Comparison of ENCODE assay signal across 1 cellular context in the genomic region with DNA sequence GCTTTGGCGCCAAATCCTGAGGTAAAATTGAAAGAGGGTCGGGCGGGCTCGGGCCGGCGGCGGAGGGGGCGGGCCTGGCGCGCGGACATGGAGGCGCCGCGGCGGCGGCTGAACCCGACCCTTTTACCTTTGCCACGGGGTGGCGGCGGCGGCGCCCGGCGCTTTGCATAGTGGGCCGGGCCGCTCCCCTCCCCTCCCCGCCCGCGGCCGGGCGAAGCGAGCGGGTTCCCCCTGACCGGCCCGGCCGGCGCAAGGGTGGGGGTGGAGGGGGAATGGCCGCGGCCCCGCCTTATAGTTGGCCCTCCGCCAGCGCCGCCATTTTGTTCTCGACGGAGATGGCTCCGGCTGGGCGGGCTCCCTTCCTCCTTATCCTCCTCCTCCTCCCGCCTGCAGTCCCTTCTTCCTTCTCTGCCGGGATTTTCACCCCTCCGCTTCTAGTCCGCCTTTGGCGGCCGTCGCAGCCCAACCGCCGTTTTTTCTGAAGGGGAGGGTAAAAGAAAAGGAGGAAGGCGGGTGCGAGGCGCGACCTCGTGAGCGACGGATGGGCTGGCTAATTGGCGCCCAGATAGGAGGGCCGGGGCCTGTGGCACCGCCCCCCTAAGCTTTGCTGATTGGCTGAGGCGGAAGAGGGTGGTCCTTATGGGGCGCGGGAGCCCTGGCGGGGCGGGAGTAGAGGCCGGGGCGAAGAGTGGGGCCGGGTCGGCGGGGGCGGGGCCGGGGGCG.
A peak's percentile ranks its signal among the peaks of the same experiment; 100 is the strongest.
TF ChIP-seq lines count a peak whose summit lies in the region.

No MANE protein-coding gene starts in this region.

TF ChIP-seq in K562, 482 proteins besides CTCF, POLR2A, EP300 and RAD21 (continued from another document and continues in another):
- TF ChIP-seq, protein P1, sequence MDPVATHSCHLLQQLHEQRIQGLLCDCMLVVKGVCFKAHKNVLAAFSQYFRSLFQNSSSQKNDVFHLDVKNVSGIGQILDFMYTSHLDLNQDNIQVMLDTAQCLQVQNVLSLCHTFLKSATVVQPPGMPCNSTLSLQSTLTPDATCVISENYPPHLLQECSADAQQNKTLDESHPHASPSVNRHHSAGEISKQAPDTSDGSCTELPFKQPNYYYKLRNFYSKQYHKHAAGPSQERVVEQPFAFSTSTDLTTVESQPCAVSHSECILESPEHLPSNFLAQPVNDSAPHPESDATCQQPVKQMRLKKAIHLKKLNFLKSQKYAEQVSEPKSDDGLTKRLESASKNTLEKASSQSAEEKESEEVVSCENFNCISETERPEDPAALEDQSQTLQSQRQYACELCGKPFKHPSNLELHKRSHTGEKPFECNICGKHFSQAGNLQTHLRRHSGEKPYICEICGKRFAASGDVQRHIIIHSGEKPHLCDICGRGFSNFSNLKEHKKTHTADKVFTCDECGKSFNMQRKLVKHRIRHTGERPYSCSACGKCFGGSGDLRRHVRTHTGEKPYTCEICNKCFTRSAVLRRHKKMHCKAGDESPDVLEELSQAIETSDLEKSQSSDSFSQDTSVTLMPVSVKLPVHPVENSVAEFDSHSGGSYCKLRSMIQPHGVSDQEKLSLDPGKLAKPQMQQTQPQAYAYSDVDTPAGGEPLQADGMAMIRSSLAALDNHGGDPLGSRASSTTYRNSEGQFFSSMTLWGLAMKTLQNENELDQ (CRISPR knock-in tag; IDR thresholded peaks at IDR 0.05; ENCODE audit: borderline replicate concordance): no peak
- TF ChIP-seq, protein P2, sequence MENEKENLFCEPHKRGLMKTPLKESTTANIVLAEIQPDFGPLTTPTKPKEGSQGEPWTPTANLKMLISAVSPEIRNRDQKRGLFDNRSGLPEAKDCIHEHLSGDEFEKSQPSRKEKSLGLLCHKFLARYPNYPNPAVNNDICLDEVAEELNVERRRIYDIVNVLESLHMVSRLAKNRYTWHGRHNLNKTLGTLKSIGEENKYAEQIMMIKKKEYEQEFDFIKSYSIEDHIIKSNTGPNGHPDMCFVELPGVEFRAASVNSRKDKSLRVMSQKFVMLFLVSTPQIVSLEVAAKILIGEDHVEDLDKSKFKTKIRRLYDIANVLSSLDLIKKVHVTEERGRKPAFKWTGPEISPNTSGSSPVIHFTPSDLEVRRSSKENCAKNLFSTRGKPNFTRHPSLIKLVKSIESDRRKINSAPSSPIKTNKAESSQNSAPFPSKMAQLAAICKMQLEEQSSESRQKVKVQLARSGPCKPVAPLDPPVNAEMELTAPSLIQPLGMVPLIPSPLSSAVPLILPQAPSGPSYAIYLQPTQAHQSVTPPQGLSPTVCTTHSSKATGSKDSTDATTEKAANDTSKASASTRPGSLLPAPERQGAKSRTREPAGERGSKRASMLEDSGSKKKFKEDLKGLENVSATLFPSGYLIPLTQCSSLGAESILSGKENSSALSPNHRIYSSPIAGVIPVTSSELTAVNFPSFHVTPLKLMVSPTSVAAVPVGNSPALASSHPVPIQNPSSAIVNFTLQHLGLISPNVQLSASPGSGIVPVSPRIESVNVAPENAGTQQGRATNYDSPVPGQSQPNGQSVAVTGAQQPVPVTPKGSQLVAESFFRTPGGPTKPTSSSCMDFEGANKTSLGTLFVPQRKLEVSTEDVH (IDR thresholded peaks at IDR 0.05; ENCODE audit: low read depth, partially characterized antibody): peak; percentile 86
- TF ChIP-seq RBM25 (IDR thresholded peaks at IDR 0.05; ENCODE audit: low read depth, low read length, severe bottlenecking) (peak; percentile 90), GATA2 (CRISPR knock-in tag; IDR thresholded peaks at IDR 0.05) (no peak), MIER1 (IDR thresholded peaks at IDR 0.05; ENCODE audit: low read depth) (no peak), DNMT1 (IDR thresholded peaks at IDR 0.05) (no peak), MEIS2 (IDR thresholded peaks at IDR 0.05; ENCODE audit: partially characterized antibody) (no peak), SUPT5H (IDR thresholded peaks at IDR 0.05) (no peak; the same call in 1 of the 2 replicates), GABPA (tag; conservative IDR thresholded peaks at IDR 0.05; ENCODE audit: low read depth) (peak; percentile 65), BRD9 (IDR thresholded peaks at IDR 0.05; ENCODE audit: low read depth, partially characterized antibody) (no peak), ZFX (CRISPR knock-in tag; IDR thresholded peaks at IDR 0.05) (peak; percentile 10; the same call in 1 of the 2 replicates), RBBP5 (IDR thresholded peaks at IDR 0.05; ENCODE audit: borderline replicate concordance, insufficient read depth, low read length, poor library complexity, severe bottlenecking) (peak; percentile 93), ZNF766 (CRISPR knock-in tag; conservative IDR thresholded peaks at IDR 0.05) (no peak), SPI1 (IDR thresholded peaks at IDR 0.05; ENCODE audit: borderline replicate concordance, low read depth, low read length) (peak; percentile 65; the same call in 1 of the 2 replicates), NR2F6 (CRISPR knock-in tag; IDR thresholded peaks at IDR 0.05) (no peak), CBFA2T2 (conservative IDR thresholded peaks at IDR 0.05) (no peak), ZEB2 (IDR thresholded peaks at IDR 0.05) (no peak), RBM34 (IDR thresholded peaks at IDR 0.05; ENCODE audit: borderline replicate concordance, insufficient read depth, low read length) (no peak), ZNF445 (CRISPR knock-in tag; IDR thresholded peaks at IDR 0.05; ENCODE audit: low read depth) (no peak), MTA2 (IDR thresholded peaks at IDR 0.05; ENCODE audit: low read depth) (no peak), MTA3 (IDR thresholded peaks at IDR 0.05; ENCODE audit: borderline replicate concordance) (peak; percentile 38; the same call in 1 of the 2 replicates), HNRNPLL (IDR thresholded peaks at IDR 0.05; ENCODE audit: low read depth, low read length, poor library complexity, severe bottlenecking) (peak; percentile 73), TSC22D4 (tag; IDR thresholded peaks at IDR 0.05) (no peak), MAFK (IDR thresholded peaks at IDR 0.05; ENCODE audit: low read length) (0 out of 2 replicates have a peak, but pooled peaks have one; percentile 0), POLR2H (tag; IDR thresholded peaks at IDR 0.05; ENCODE audit: low read depth) (peak; percentile 24), L3MBTL2 (IDR thresholded peaks at IDR 0.05) (peak; percentile 90), TOE1 (IDR thresholded peaks at IDR 0.05; ENCODE audit: borderline replicate concordance) (peak; percentile 83; the same call in 1 of the 2 replicates), TOE1 (CRISPR knock-in tag; IDR thresholded peaks at IDR 0.05; ENCODE audit: borderline replicate concordance, low read depth) (no peak), MEF2A (IDR thresholded peaks at IDR 0.05; ENCODE audit: control insufficient read depth, low read depth, low read length) (no peak), EGR1 (conservative IDR thresholded peaks at IDR 0.05) (peak; percentile 60), SOX6 (IDR thresholded peaks at IDR 0.05) (peak; percentile 44; the same call in 1 of the 2 replicates), E2F3 (CRISPR knock-in tag; IDR thresholded peaks at IDR 0.05) (peak; percentile 27; the same call in 1 of the 2 replicates), CBX8 (IDR thresholded peaks at IDR 0.05; ENCODE audit: borderline replicate concordance, extremely low read depth, low read depth, low read length, poor library complexity, severe bottlenecking) (no peak), LARP7 (IDR thresholded peaks at IDR 0.05) (no peak), DPF2 (IDR thresholded peaks at IDR 0.05) (peak; percentile 41)
- TF ChIP-seq, protein P3, sequence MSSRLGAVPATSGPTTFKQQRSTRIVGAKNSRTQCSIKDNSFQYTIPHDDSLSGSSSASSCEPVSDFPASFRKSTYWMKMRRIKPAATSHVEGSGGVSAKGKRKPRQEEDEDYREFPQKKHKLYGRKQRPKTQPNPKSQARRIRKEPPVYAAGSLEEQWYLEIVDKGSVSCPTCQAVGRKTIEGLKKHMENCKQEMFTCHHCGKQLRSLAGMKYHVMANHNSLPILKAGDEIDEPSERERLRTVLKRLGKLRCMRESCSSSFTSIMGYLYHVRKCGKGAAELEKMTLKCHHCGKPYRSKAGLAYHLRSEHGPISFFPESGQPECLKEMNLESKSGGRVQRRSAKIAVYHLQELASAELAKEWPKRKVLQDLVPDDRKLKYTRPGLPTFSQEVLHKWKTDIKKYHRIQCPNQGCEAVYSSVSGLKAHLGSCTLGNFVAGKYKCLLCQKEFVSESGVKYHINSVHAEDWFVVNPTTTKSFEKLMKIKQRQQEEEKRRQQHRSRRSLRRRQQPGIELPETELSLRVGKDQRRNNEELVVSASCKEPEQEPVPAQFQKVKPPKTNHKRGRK (tag; IDR thresholded peaks at IDR 0.05): no peak
- TF ChIP-seq, protein P4, sequence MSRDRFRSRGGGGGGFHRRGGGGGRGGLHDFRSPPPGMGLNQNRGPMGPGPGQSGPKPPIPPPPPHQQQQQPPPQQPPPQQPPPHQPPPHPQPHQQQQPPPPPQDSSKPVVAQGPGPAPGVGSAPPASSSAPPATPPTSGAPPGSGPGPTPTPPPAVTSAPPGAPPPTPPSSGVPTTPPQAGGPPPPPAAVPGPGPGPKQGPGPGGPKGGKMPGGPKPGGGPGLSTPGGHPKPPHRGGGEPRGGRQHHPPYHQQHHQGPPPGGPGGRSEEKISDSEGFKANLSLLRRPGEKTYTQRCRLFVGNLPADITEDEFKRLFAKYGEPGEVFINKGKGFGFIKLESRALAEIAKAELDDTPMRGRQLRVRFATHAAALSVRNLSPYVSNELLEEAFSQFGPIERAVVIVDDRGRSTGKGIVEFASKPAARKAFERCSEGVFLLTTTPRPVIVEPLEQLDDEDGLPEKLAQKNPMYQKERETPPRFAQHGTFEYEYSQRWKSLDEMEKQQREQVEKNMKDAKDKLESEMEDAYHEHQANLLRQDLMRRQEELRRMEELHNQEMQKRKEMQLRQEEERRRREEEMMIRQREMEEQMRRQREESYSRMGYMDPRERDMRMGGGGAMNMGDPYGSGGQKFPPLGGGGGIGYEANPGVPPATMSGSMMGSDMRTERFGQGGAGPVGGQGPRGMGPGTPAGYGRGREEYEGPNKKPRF (IDR thresholded peaks at IDR 0.05; ENCODE audit: low read depth, low read length): no peak
- TF ChIP-seq, protein P5, sequence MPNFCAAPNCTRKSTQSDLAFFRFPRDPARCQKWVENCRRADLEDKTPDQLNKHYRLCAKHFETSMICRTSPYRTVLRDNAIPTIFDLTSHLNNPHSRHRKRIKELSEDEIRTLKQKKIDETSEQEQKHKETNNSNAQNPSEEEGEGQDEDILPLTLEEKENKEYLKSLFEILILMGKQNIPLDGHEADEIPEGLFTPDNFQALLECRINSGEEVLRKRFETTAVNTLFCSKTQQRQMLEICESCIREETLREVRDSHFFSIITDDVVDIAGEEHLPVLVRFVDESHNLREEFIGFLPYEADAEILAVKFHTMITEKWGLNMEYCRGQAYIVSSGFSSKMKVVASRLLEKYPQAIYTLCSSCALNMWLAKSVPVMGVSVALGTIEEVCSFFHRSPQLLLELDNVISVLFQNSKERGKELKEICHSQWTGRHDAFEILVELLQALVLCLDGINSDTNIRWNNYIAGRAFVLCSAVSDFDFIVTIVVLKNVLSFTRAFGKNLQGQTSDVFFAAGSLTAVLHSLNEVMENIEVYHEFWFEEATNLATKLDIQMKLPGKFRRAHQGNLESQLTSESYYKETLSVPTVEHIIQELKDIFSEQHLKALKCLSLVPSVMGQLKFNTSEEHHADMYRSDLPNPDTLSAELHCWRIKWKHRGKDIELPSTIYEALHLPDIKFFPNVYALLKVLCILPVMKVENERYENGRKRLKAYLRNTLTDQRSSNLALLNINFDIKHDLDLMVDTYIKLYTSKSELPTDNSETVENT (CRISPR knock-in tag; IDR thresholded peaks at IDR 0.05): 0 out of 2 replicates have a peak, but pooled peaks have one; percentile 46
- TF ChIP-seq, protein P6, sequence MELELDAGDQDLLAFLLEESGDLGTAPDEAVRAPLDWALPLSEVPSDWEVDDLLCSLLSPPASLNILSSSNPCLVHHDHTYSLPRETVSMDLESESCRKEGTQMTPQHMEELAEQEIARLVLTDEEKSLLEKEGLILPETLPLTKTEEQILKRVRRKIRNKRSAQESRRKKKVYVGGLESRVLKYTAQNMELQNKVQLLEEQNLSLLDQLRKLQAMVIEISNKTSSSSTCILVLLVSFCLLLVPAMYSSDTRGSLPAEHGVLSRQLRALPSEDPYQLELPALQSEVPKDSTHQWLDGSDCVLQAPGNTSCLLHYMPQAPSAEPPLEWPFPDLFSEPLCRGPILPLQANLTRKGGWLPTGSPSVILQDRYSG (tag; conservative IDR thresholded peaks at IDR 0.05; ENCODE audit: low read depth): no peak
- TF ChIP-seq, protein P7, sequence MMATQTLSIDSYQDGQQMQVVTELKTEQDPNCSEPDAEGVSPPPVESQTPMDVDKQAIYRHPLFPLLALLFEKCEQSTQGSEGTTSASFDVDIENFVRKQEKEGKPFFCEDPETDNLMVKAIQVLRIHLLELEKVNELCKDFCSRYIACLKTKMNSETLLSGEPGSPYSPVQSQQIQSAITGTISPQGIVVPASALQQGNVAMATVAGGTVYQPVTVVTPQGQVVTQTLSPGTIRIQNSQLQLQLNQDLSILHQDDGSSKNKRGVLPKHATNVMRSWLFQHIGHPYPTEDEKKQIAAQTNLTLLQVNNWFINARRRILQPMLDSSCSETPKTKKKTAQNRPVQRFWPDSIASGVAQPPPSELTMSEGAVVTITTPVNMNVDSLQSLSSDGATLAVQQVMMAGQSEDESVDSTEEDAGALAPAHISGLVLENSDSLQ (IDR thresholded peaks at IDR 0.05): peak; percentile 100
- TF ChIP-seq, protein P8, sequence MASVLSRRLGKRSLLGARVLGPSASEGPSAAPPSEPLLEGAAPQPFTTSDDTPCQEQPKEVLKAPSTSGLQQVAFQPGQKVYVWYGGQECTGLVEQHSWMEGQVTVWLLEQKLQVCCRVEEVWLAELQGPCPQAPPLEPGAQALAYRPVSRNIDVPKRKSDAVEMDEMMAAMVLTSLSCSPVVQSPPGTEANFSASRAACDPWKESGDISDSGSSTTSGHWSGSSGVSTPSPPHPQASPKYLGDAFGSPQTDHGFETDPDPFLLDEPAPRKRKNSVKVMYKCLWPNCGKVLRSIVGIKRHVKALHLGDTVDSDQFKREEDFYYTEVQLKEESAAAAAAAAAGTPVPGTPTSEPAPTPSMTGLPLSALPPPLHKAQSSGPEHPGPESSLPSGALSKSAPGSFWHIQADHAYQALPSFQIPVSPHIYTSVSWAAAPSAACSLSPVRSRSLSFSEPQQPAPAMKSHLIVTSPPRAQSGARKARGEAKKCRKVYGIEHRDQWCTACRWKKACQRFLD (CRISPR knock-in tag; IDR thresholded peaks at IDR 0.05): peak; percentile 17; the same call in 1 of the 2 replicates
- TF ChIP-seq, protein P9, sequence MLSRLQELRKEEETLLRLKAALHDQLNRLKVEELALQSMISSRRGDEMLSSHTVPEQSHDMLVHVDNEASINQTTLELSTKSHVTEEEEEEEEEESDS (CRISPR knock-in tag; IDR thresholded peaks at IDR 0.05): no peak
- TF ChIP-seq, protein P10, sequence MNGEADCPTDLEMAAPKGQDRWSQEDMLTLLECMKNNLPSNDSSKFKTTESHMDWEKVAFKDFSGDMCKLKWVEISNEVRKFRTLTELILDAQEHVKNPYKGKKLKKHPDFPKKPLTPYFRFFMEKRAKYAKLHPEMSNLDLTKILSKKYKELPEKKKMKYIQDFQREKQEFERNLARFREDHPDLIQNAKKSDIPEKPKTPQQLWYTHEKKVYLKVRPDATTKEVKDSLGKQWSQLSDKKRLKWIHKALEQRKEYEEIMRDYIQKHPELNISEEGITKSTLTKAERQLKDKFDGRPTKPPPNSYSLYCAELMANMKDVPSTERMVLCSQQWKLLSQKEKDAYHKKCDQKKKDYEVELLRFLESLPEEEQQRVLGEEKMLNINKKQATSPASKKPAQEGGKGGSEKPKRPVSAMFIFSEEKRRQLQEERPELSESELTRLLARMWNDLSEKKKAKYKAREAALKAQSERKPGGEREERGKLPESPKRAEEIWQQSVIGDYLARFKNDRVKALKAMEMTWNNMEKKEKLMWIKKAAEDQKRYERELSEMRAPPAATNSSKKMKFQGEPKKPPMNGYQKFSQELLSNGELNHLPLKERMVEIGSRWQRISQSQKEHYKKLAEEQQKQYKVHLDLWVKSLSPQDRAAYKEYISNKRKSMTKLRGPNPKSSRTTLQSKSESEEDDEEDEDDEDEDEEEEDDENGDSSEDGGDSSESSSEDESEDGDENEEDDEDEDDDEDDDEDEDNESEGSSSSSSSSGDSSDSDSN (IDR thresholded peaks at IDR 0.05; ENCODE audit: borderline replicate concordance in 1 of 2, low read depth in 2 of 2, low read length in 2 of 2): 0 out of 4 replicates have a peak, but pooled peaks of 1 of the 2 experiments have one; percentile 70
